ENCODE assay signal across 29 cellular contexts in genomic region chr12:113751513-113751912, GRCh38.
"Had no signal": no experiment of that assay in that cellular context is flagged by ENCODE, and none has a peak within 500 bp of the region (broad histone marks: within the 10 kb centered on the region; RNA-seq: fewer than 3 reads in every experiment).

No MANE protein-coding gene starts in this region.

- H3K9me3 ChIP-seq: suprapubic skin, testis, thoracic aorta, thyroid gland, transverse colon, upper lobe of right lung, uterus, vagina had no signal

- H3K4me3 Mint-ChIP-seq: stimulated activated effector memory CD8-positive, alpha-beta T cell treated with anti-CD3 and anti-CD28 coated beads, Interleukin-12 subunit alpha, Interleukin-12 subunit beta, amount 100 ng/mL, for 72 hours; stimulated activated memory B cell treated with anti-CD40 and anti-IgM and Interleukin-4, amounts not matched to agents 10 μg/mL and 1 μg/mL and 100 μg/mL, for 72 hours; stimulated activated naive B cell treated with anti-CD40 and anti-IgM and Interleukin-4, amounts not matched to agents 10 μg/mL and 1 μg/mL and 100 μg/mL, for 72 hours; stimulated activated naive CD8-positive, alpha-beta T cell treated with anti-CD3 and anti-CD28 coated beads, Interleukin-15, amount 100 ng/mL, for 72 hours; stimulated activated naive CD8-positive, alpha-beta T cell treated with anti-CD3 and anti-CD28 coated beads, Interleukin-15, Interleukin-2, amounts not matched to agents 100 ng/mL and 50 ng/mL, for 24 hours; type B pancreatic cell had no signal

- H3K36me3 Mint-ChIP-seq: stimulated activated effector memory CD8-positive, alpha-beta T cell treated with anti-CD3 and anti-CD28 coated beads, Interleukin-12 subunit alpha, Interleukin-12 subunit beta, amount 100 ng/mL, for 72 hours; stimulated activated memory B cell treated with anti-CD40 and anti-IgM and Interleukin-4, amounts not matched to agents 10 μg/mL and 1 μg/mL and 100 μg/mL, for 72 hours; stimulated activated naive B cell treated with anti-CD40 and anti-IgM and Interleukin-4, amounts not matched to agents 10 μg/mL and 1 μg/mL and 100 μg/mL, for 72 hours; type B pancreatic cell had no signal

- H3K4me1 ChIP-seq: stomach, suprapubic skin, testis, thyroid gland, tibial artery, tibial nerve, transverse colon, upper lobe of left lung, upper lobe of right lung, uterus, vagina had no signal

- H3K4me3 ChIP-seq: stomach, suprapubic skin, testis, thoracic aorta, thyroid gland, tibial artery, tibial nerve, transverse colon, upper lobe of left lung, upper lobe of right lung, uterus, vagina had no signal

- H3K27ac ChIP-seq: stomach, suprapubic skin, testis, thoracic aorta, thyroid gland, tibial artery, tibial nerve, transverse colon, upper lobe of left lung, upper lobe of right lung, uterus, vagina had no signal

- H3K9me3 Mint-ChIP-seq: stimulated activated effector memory CD8-positive, alpha-beta T cell treated with anti-CD3 and anti-CD28 coated beads, Interleukin-12 subunit alpha, Interleukin-12 subunit beta, amount 100 ng/mL, for 72 hours; stimulated activated naive CD8-positive, alpha-beta T cell treated with anti-CD3 and anti-CD28 coated beads, Interleukin-15, amount 100 ng/mL, for 72 hours; stimulated activated naive CD8-positive, alpha-beta T cell treated with anti-CD3 and anti-CD28 coated beads, Interleukin-15, Interleukin-2, amounts not matched to agents 100 ng/mL and 50 ng/mL, for 24 hours had no signal

- H3K27ac Mint-ChIP-seq: stimulated activated effector memory CD8-positive, alpha-beta T cell treated with anti-CD3 and anti-CD28 coated beads, Interleukin-12 subunit alpha, Interleukin-12 subunit beta, amount 100 ng/mL, for 72 hours; stimulated activated memory B cell treated with anti-CD40 and anti-IgM and Interleukin-4, amounts not matched to agents 10 μg/mL and 1 μg/mL and 100 μg/mL, for 72 hours; stimulated activated naive B cell treated with anti-CD40 and anti-IgM and Interleukin-4, amounts not matched to agents 10 μg/mL and 1 μg/mL and 100 μg/mL, for 72 hours; stimulated activated naive CD8-positive, alpha-beta T cell treated with anti-CD3 and anti-CD28 coated beads, Interleukin-15, amount 100 ng/mL, for 72 hours; stimulated activated naive CD8-positive, alpha-beta T cell treated with anti-CD3 and anti-CD28 coated beads, Interleukin-15, Interleukin-2, amounts not matched to agents 100 ng/mL and 50 ng/mL, for 24 hours; type B pancreatic cell had no signal

- H3K27me3 ChIP-seq: testis, thyroid gland, tibial nerve, upper lobe of left lung, uterus, vagina had no signal

- H3K36me3 ChIP-seq: stomach, suprapubic skin, thoracic aorta, thyroid gland, tibial artery, tibial nerve, transverse colon, upper lobe of left lung, upper lobe of right lung, uterus, vagina had no signal

- DNase-seq: stimulated activated CD4-positive, alpha-beta T cell treated with anti-CD3 and anti-CD28 coated beads, Interleukin-2, amount 100 ng/mL, for 48 hours; stimulated activated CD4-positive, alpha-beta T cell treated with anti-CD3 and anti-CD28 coated beads, Interleukin-4, amount 100 ng/mL, for 1 hour; stimulated activated CD4-positive, alpha-beta T cell treated with anti-CD3 and anti-CD28 coated beads, Interleukin-4, amount 100 ng/mL, for 24 hours; stimulated activated CD4-positive, alpha-beta T cell treated with anti-CD3 and anti-CD28 coated beads, Interleukin-4, amount 100 ng/mL, for 4 hours; stimulated activated CD8-positive, alpha-beta memory T cell treated with anti-CD3 and anti-CD28 coated beads, Interleukin-4, amount 100 ng/mL, for 48 hours; stimulated activated naive B cell treated with anti-CD40 and anti-IgM and Interleukin-4, amounts not matched to agents 10 μg/mL and 1 μg/mL and 100 μg/mL, for 72 hours; stimulated activated naive CD4-positive, alpha-beta T cell; stimulated activated naive CD4-positive, alpha-beta T cell treated with Interleukin-2 at 50 U/mL for 16 hours; stimulated activated naive CD8-positive, alpha-beta T cell treated with anti-CD3 and anti-CD28 coated beads, Interleukin-15, amount 100 ng/mL, for 72 hours; stimulated activated naive CD8-positive, alpha-beta T cell treated with anti-CD3 and anti-CD28 coated beads, Interleukin-15, Interleukin-2, amounts not matched to agents 100 U/mL and 50 U/mL, for 24 hours; stomach; substantia nigra; testis; thyroid gland; tibial artery; transverse colon; trophoblast cell; upper lobe of left lung; upper lobe of right lung; uterus had no signal

- FAIRE-seq: urothelium cell line had no signal

- ATAC-seq: stimulated activated effector memory CD8-positive, alpha-beta T cell treated with anti-CD3 and anti-CD28 coated beads, Interleukin-12 subunit alpha, Interleukin-12 subunit beta, amount 100 ng/mL, for 72 hours; stimulated activated memory B cell treated with anti-CD40 and anti-IgM and Interleukin-4, amounts not matched to agents 10 μg/mL and 1 μg/mL and 100 μg/mL, for 72 hours; stimulated activated naive B cell treated with anti-CD40 and anti-IgM and Interleukin-4, amounts not matched to agents 10 μg/mL and 1 μg/mL and 100 μg/mL, for 72 hours; stimulated activated naive CD8-positive, alpha-beta T cell treated with anti-CD3 and anti-CD28 coated beads, Interleukin-15, amount 100 ng/mL, for 72 hours; stimulated activated naive CD8-positive, alpha-beta T cell treated with anti-CD3 and anti-CD28 coated beads, Interleukin-15, Interleukin-2, amounts not matched to agents 100 U/mL and 50 U/mL, for 24 hours; upper lobe of right lung had no signal

- H3K4me1 Mint-ChIP-seq: stimulated activated effector memory CD8-positive, alpha-beta T cell treated with anti-CD3 and anti-CD28 coated beads, Interleukin-12 subunit alpha, Interleukin-12 subunit beta, amount 100 ng/mL, for 72 hours; stimulated activated memory B cell treated with anti-CD40 and anti-IgM and Interleukin-4, amounts not matched to agents 10 μg/mL and 1 μg/mL and 100 μg/mL, for 72 hours; stimulated activated naive B cell treated with anti-CD40 and anti-IgM and Interleukin-4, amounts not matched to agents 10 μg/mL and 1 μg/mL and 100 μg/mL, for 72 hours; stimulated activated naive CD8-positive, alpha-beta T cell treated with anti-CD3 and anti-CD28 coated beads, Interleukin-15, amount 100 ng/mL, for 72 hours had no signal
